ENCODE assay signal across 5 cellular contexts in genomic region chr1:25405731-25406305, GRCh38. TPM values are rescaled to one million over a fixed set of nuclear protein-coding genes. Genes with fewer than 3 reads are reported as not detected.
"Had no signal": no experiment of that assay in that cellular context is flagged by ENCODE, and none has a peak within 500 bp of the region (broad histone marks: within the 10 kb centered on the region; RNA-seq: fewer than 3 reads in every experiment).

No MANE protein-coding gene starts in this region.

RNA-seq across cellular contexts. Expression of gene RHCE, which starts 14.8 kb away (rescaled TPM):
- total RNA-seq: mesenteric fat pad, natural killer cell, neural crest cell, subcutaneous adipose tissue, vagina had no signal
